In the genomic region with DNA sequence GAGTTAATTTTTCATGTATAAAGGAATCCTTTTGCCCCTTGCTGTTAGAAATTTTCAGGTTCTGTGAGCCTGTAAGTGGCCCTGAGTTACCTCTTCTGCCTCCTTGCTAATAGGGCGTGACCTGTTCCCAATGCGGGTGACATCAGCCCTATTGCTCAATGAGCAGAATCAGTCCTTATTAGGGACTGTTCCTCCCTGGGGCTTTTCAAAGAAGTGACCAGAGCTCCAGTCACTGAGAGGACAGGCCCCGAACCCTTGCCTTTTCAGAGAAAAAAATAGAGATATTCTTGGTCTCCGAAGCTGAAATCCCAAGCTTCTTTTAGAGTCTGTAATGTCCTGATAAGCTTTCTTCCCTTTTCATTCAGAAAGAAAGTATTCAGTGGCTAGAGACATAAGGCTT, we compare ENCODE assay signal across 1 cellular context.
TF ChIP-seq lines count a peak whose summit lies in the region.

No MANE protein-coding gene starts in this region.

TF ChIP-seq in GM23338, 12 proteins besides CTCF, POLR2A, EP300 and RAD21 (continued from another document):
- TF ChIP-seq, protein P1, sequence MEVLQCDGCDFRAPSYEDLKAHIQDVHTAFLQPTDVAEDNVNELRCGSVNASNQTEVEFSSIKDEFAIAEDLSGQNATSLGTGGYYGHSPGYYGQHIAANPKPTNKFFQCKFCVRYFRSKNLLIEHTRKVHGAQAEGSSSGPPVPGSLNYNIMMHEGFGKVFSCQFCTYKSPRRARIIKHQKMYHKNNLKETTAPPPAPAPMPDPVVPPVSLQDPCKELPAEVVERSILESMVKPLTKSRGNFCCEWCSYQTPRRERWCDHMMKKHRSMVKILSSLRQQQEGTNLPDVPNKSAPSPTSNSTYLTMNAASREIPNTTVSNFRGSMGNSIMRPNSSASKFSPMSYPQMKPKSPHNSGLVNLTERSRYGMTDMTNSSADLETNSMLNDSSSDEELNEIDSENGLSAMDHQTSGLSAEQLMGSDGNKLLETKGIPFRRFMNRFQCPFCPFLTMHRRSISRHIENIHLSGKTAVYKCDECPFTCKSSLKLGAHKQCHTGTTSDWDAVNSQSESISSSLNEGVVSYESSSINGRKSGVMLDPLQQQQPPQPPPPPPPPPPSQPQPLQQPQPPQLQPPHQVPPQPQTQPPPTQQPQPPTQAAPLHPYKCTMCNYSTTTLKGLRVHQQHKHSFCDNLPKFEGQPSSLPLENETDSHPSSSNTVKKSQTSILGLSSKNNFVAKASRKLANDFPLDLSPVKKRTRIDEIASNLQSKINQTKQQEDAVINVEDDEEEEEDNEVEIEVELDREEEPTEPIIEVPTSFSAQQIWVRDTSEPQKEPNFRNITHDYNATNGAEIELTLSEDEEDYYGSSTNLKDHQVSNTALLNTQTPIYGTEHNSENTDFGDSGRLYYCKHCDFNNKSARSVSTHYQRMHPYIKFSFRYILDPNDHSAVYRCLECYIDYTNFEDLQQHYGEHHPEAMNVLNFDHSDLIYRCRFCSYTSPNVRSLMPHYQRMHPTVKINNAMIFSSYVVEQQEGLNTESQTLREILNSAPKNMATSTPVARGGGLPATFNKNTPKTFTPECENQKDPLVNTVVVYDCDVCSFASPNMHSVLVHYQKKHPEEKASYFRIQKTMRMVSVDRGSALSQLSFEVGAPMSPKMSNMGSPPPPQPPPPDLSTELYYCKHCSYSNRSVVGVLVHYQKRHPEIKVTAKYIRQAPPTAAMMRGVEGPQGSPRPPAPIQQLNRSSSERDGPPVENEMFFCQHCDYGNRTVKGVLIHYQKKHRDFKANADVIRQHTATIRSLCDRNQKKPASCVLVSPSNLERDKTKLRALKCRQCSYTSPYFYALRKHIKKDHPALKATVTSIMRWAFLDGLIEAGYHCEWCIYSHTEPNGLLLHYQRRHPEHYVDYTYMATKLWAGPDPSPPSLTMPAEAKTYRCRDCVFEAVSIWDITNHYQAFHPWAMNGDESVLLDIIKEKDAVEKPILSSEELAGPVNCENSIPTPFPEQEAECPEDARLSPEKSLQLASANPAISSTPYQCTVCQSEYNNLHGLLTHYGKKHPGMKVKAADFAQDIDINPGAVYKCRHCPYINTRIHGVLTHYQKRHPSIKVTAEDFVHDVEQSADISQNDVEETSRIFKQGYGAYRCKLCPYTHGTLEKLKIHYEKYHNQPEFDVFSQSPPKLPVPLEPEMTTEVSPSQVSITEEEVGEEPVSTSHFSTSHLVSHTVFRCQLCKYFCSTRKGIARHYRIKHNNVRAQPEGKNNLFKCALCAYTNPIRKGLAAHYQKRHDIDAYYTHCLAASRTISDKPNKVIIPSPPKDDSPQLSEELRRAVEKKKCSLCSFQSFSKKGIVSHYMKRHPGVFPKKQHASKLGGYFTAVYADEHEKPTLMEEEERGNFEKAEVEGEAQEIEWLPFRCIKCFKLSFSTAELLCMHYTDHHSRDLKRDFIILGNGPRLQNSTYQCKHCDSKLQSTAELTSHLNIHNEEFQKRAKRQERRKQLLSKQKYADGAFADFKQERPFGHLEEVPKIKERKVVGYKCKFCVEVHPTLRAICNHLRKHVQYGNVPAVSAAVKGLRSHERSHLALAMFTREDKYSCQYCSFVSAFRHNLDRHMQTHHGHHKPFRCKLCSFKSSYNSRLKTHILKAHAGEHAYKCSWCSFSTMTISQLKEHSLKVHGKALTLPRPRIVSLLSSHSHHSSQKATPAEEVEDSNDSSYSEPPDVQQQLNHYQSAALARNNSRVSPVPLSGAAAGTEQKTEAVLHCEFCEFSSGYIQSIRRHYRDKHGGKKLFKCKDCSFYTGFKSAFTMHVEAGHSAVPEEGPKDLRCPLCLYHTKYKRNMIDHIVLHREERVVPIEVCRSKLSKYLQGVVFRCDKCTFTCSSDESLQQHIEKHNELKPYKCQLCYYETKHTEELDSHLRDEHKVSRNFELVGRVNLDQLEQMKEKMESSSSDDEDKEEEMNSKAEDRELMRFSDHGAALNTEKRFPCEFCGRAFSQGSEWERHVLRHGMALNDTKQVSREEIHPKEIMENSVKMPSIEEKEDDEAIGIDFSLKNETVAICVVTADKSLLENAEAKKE (CRISPR knock-in tag; IDR thresholded peaks at IDR 0.05) = no peak
